8 cellular contexts compared by ENCODE assay signal in genomic region chr5:62305715-62306493, GRCh38.
A peak's percentile ranks its signal among the peaks of the same experiment; 100 is the strongest.
DNase-seq lines count a peak whose midpoint lies in the region; ATAC-seq and TF ChIP-seq lines count a peak whose summit lies in the region.

Gene KIF2A (plus strand): TSS chr5:62306206. CDS start chr5:62306473, 267 bp downstream.

- DNase-seq in Ammon's horn (ENCODE audit: low spot score), result peak; percentile 90
- DNase-seq in NCI-H446 treated with DMSO at 0.1 percent for 48 hours (lab: John Stamatoyannopoulos, UW), result peak; percentile 89
- peak; percentile 83 to 89 for DNase-seq in central memory CD8-positive, alpha-beta T cell (ENCODE audit: low spot score in 2 of 2)
- peak; percentile 96 for DNase-seq in islet precursor cell
- DNase-seq in stimulated activated CD4-positive, alpha-beta T cell treated with anti-CD3 and anti-CD28 coated beads, Interleukin-12 subunit alpha, Interleukin-12 subunit beta, amount 100 ng/mL, for 4 hours, result peak; percentile 88

- H3K36me3 Mint-ChIP-seq in central memory CD8-positive, alpha-beta T cell (ENCODE audit: insufficient read depth), result peaks cover 31% of the 10 kb centered on the region

- ATAC-seq in HG03378 (IDR thresholded peaks at IDR 0.05; ENCODE audit: unreplicated experiment), result peak; percentile 77
- peak; percentile 91 to 94 for ATAC-seq in activated CD4-positive, CD25-positive, alpha-beta regulatory T cell treated with anti-CD3 and anti-CD28 coated beads, Interleukin-2, amount 50 U/mL, for 24 hours
- ATAC-seq in central memory CD8-positive, alpha-beta T cell (replicated peaks; ENCODE audit: extremely low read depth, poor library complexity, severe bottlenecking), result peak; percentile 80

- H3K4me1 Mint-ChIP-seq in central memory CD8-positive, alpha-beta T cell, result peaks cover 48% of the 10 kb centered on the region

- H3K27me3 Mint-ChIP-seq in central memory CD8-positive, alpha-beta T cell, result no peaks in the 10 kb centered on the region

- no peaks in the 10 kb centered on the region for H3K9me3 Mint-ChIP-seq in central memory CD8-positive, alpha-beta T cell

- peak; percentile 63 for TF ChIP-seq POLR2A in GM19099 (IDR thresholded peaks at IDR 0.05; ENCODE audit: extremely low read depth, insufficient read length, low read depth)

- peak within 1 kb of the TSS; percentile 94 for H3K4me3 Mint-ChIP-seq in central memory CD8-positive, alpha-beta T cell

- peak within 1 kb of the TSS; percentile 93 for H3K27ac Mint-ChIP-seq in central memory CD8-positive, alpha-beta T cell (ENCODE audit: low read depth)

Comparison
In these comparisons a context has a peak if more than half of its experiments do, and no peak if none do; other contexts are left out.
1. Peak in every context shown above with its lines: DNase-seq and ATAC-seq.